ENCODE assay signal across 9 cellular contexts in genomic region chr5:150263801-150264621, GRCh38. TPM values are rescaled to one million over a fixed set of nuclear protein-coding genes. Genes with fewer than 3 reads are reported as not detected.
A peak's percentile ranks its signal among the peaks of the same experiment; 100 is the strongest.
DNase-seq lines count a peak whose midpoint lies in the region; ATAC-seq, FAIRE-seq and TF ChIP-seq lines count a peak whose summit lies in the region.
"Had no signal": no experiment of that assay in that cellular context is flagged by ENCODE, and none has a peak within 500 bp of the region (broad histone marks: within the 10 kb centered on the region; RNA-seq: fewer than 3 reads in every experiment).

No MANE protein-coding gene starts in this region.

- peak overlapping the region in 1 of 2 experiments; percentile 60; a peak in 1 of 4 replicates for H3K9ac ChIP-seq in K562 (ENCODE audit: insufficient read depth in 1 of 2, low read depth in 2 of 2, low read length in 2 of 2)

- POLR2A ChIA-PET in K562 (lab: Yijun Ruan, JAX), result no interaction called here

- BruUV-seq in K562 (replicated peaks; lab: Mats Ljungman, UMichigan), result no TSS peak

- in situ Hi-C loops in K562 (cut with MboI), result no loop called here

- H3K4me1 ChIP-seq in K562 (replicated peaks in 1 of 2; ENCODE audit: control insufficient read depth in 2 of 2, insufficient read depth in 2 of 2, low read length in 2 of 2) (peaks cover 0 to 8% of the 10 kb centered on the region in 2 experiments; a peak in 2 of 5 replicates), left lung (peaks cover 0 to 10% of the 10 kb centered on the region in 2 donors)

- no peak for FAIRE-seq in K562 (lab: Jason Lieb, UNC)

- TF ChIP-seq CTCF in K562 (IDR thresholded peaks at IDR 0.05 in 2 of 3, conservative IDR thresholded peaks at IDR 0.05 in 1 of 3; ENCODE audit: insufficient read depth in 2 of 3, low read depth in 1 of 3, low read length in 3 of 3), result no peak
- no peak for TF ChIP-seq CTCF in left lung (IDR thresholded peaks at IDR 0.05)

- no peak overlapping the region for H3K4me3 ChIP-seq in K562
- no peak overlapping the region for H3K4me3 ChIP-seq in left lung

- no peak for TF ChIP-seq POLR2A in K562 (conservative IDR thresholded peaks at IDR 0.05)

- H3K27me3 ChIP-seq in K562 (ENCODE audit: control insufficient read depth in 2 of 2, insufficient read depth in 2 of 2, low read length in 2 of 2) (peaks cover 25 to 49% of the 10 kb centered on the region in 2 experiments), left lung (no peaks in the 10 kb centered on the region)

- CTCF ChIA-PET in K562 (lab: Yijun Ruan, JAX; ENCODE audit: low intra/inter-chr PET ratio), result no interaction called here

- no peaks in the 10 kb centered on the region for H4K20me1 ChIP-seq in K562 (replicated peaks; ENCODE audit: control insufficient read depth, insufficient read depth, low read length)

- DNase-seq in AG08395 (ENCODE audit: low spot score), result peak; percentile 92
- DNase-seq in LoVo (ENCODE audit: low spot score), result peak; percentile 63
- DNase-seq in K562 (ENCODE audit: extremely low read depth in 1 of 4, low spot score in 3 of 4), result peak in 1 of 4 experiments; percentile 32
- peak in 1 of 2 donors; percentile 75 for DNase-seq in left lung
- DNase-seq in NCI-H1048 (lab: John Stamatoyannopoulos, UW), result no peak
- no peak for DNase-seq in DMS79 treated with DMSO at 0.1 percent for 48 hours (lab: John Stamatoyannopoulos, UW)
- DNase-seq in DMS114 treated with DMSO at 0.1 percent for 48 hours (lab: John Stamatoyannopoulos, UW; ENCODE audit: unreplicated experiment), result no peak
- DNase-seq in activated naive CD4-positive, alpha-beta T cell treated with Interleukin-2 at 50 U/mL for 16 hours, result no peak
- DNase-seq: activated naive CD8-positive, alpha-beta T cell treated with anti-CD3 and anti-CD28 coated beads, Interleukin-2, amount 10 ng/mL, durations not matched to agents 7 days and 5 days had no signal

- H3K27ac ChIP-seq in K562 (ENCODE audit: extremely low read depth, low read depth, low read length) (no peak overlapping the region), left lung (no peak overlapping the region)

- TF ChIP-seq RAD21 in K562 (CRISPR knock-in tag; conservative IDR thresholded peaks at IDR 0.05 in 1 of 2, IDR thresholded peaks at IDR 0.05 in 1 of 2), result no peak

- no peaks in the 10 kb centered on the region for H3K9me3 ChIP-seq in K562 (replicated peaks; ENCODE audit: control insufficient read depth, insufficient read depth, low read depth, low read length)
- no peaks in the 10 kb centered on the region for H3K9me3 ChIP-seq in left lung

- H2AFZ ChIP-seq in K562 (ENCODE audit: low read depth, low read length), result no peak overlapping the region

- TF ChIP-seq EP300 in K562 (IDR thresholded peaks at IDR 0.05; ENCODE audit: low read length), result no peak

- peaks cover 3% of the 10 kb centered on the region for H3K9me1 ChIP-seq in K562 (ENCODE audit: control insufficient read depth, insufficient read depth, low read length)

- intact Hi-C loops in K562 (cut with micrococcal nuclease) (no loop called here), left lung (cut with DNase I) (loop anchor here in 1 of 2 donors (10.0 kb wide), 1 partner anchor 171 kb away; no protein-coding TSS in a partner anchor)

- WGBS in K562 (ENCODE audit: insufficient coverage, low coverage, missing lambda C conversion rate), result 21% methylated on average over 11 of the region's 11 CpGs

- no peaks in the 10 kb centered on the region for H3K36me3 ChIP-seq in K562 (ENCODE audit: control insufficient read depth, insufficient read depth, low read length)
- H3K36me3 ChIP-seq in left lung, result no peaks in the 10 kb centered on the region

- no peaks in the 10 kb centered on the region for H3K79me2 ChIP-seq in K562 (ENCODE audit: control insufficient read depth, insufficient read depth, low read length)

- ATAC-seq in K562, result peak; percentile 39; the same call in 2 of the 3 replicates
- ATAC-seq in left lung, result peak; percentile 80

- no peak overlapping the region for H3K4me2 ChIP-seq in K562 (ENCODE audit: insufficient read depth, low read length)

TF ChIP-seq in K562, 482 proteins besides CTCF, POLR2A, EP300 and RAD21 (continues in another document):
- TF ChIP-seq VEZF1 (CRISPR knock-in tag; IDR thresholded peaks at IDR 0.05) (peak; percentile 70), KDM1A (IDR thresholded peaks at IDR 0.05) (0 out of 4 replicates have a peak, but pooled peaks of 1 of the 2 experiments have one; percentile 13), ZFP36 (IDR thresholded peaks at IDR 0.05; ENCODE audit: low read depth, low read length, partially characterized antibody) (peak; percentile 64), ZNF280B (CRISPR knock-in tag; IDR thresholded peaks at IDR 0.05) (no peak), CEBPB (tag; IDR thresholded peaks at IDR 0.05) (peak; percentile 58; the same call in 1 of the 2 replicates)

RNA-seq across cellular contexts. Expression of gene CAMK2A, which starts 25.6 kb away (rescaled TPM):
- 0.19 TPM in 1 of 2 replicates, not detected in the other for total RNA-seq in K562 (2011; cell fraction: chromatin; rRNA removed; ENCODE audit: low replicate concordance)
- total RNA-seq in K562 (2011; cell fraction: nucleolus; rRNA removed), result 0.17 TPM in 1 of 2 replicates, not detected in the other
- 0.07 TPM in 1 of 2 replicates, not detected in the other for total RNA-seq in K562 (2011; cell fraction: nucleoplasm; rRNA removed)
- total RNA-seq in K562 (2014; rRNA removed) (0.18 TPM in 1 of 2 replicates, not detected in the other), K562 (2014; rRNA removed; fragmentation: Illumina TruSeq; extraction: Trizol) (not detected in 2 replicates), K562 (2015; rRNA removed; fragmentation: Illumina TruSeq; extraction: Trizol) (0.04 TPM in 2 replicates), K562 (2021) (0.13 TPM in 1 of 2 replicates, not detected in the other), left lung (1 to 10 TPM in 1 of 2 donors, under 1 TPM in 1; 0.64 to 1.2 TPM)
- polyA plus RNA-seq in K562 (2011; rRNA removed) (not detected in 2 replicates), K562 (2014; fragmentation: Illumina TruSeq; extraction: Trizol) (0.10 TPM in 1 of 2 replicates, not detected in the other), K562 (2014; fragmentation: Nextera tagmentation; extraction: Ambion mirVana) (not detected), K562 (2014; rRNA removed) (0.01 and 0.28 TPM in 2 replicates)
- polyA plus RNA-seq in K562 (2011; cell fraction: cytosol; rRNA removed), result not detected in 2 replicates
- 0.11 TPM in 2 replicates for polyA plus RNA-seq in K562 (2011; cell fraction: nucleus; rRNA removed)
- 0.05 and 0.24 TPM in 2 replicates for polyA plus RNA-seq in K562 (2012)
- polyA minus RNA-seq in K562 (2011; rRNA and poly(A)+ RNA removed), result not detected in 2 replicates
- polyA minus RNA-seq in K562 (2011; cell fraction: cytosol; rRNA and poly(A)+ RNA removed), result not detected in 2 replicates
- polyA minus RNA-seq in K562 (2011; cell fraction: nucleus; rRNA and poly(A)+ RNA removed), result 0.22 TPM in 1 of 2 replicates, not detected in the other
- total RNA-seq: activated naive CD8-positive, alpha-beta T cell treated with anti-CD3 and anti-CD28 coated beads, Interleukin-2, amount 10 ng/mL, durations not matched to agents 7 days and 5 days had no signal

RNA-seq across cellular contexts. Expression of gene ARSI, which starts 38.7 kb away (rescaled TPM):
- not detected in 2 replicates for total RNA-seq in K562 (2011; cell fraction: chromatin; rRNA removed; ENCODE audit: low replicate concordance)
- total RNA-seq in K562 (2011; cell fraction: nucleolus; rRNA removed), result 0.26 TPM in 1 of 2 replicates, not detected in the other
- not detected in 2 replicates for total RNA-seq in K562 (2011; cell fraction: nucleoplasm; rRNA removed)
- 0.12 TPM in 1 of 2 replicates, not detected in the other for total RNA-seq in K562 (2014; rRNA removed)
- not detected in 2 replicates for total RNA-seq in K562 (2014; rRNA removed; fragmentation: Illumina TruSeq; extraction: Trizol)
- not detected in 2 replicates for total RNA-seq in K562 (2015; rRNA removed; fragmentation: Illumina TruSeq; extraction: Trizol)
- 0.04 TPM in 2 replicates for total RNA-seq in K562 (2021)
- 0.07 TPM in 1 of 2 replicates, not detected in the other for polyA plus RNA-seq in K562 (2011; rRNA removed)
- 0.16 TPM in 1 of 2 replicates, not detected in the other for polyA plus RNA-seq in K562 (2011; cell fraction: cytosol; rRNA removed)
- polyA plus RNA-seq in K562 (2011; cell fraction: nucleus; rRNA removed), result not detected in 2 replicates
- 0.08 TPM in 1 of 2 replicates, not detected in the other for polyA plus RNA-seq in K562 (2012)
- not detected in 2 replicates for polyA plus RNA-seq in K562 (2014; fragmentation: Illumina TruSeq; extraction: Trizol)
- polyA plus RNA-seq in K562 (2014; fragmentation: Nextera tagmentation; extraction: Ambion mirVana), result not detected
- not detected in 2 replicates for polyA plus RNA-seq in K562 (2014; rRNA removed)
- not detected in 2 replicates for polyA minus RNA-seq in K562 (2011; rRNA and poly(A)+ RNA removed)
- polyA minus RNA-seq in K562 (2011; cell fraction: cytosol; rRNA and poly(A)+ RNA removed), result not detected in 2 replicates
- polyA minus RNA-seq in K562 (2011; cell fraction: nucleus; rRNA and poly(A)+ RNA removed), result not detected in 2 replicates
- 1 to 10 TPM; 6.6 to 7.5 TPM for total RNA-seq in left lung
- total RNA-seq: activated naive CD8-positive, alpha-beta T cell treated with anti-CD3 and anti-CD28 coated beads, Interleukin-2, amount 10 ng/mL, durations not matched to agents 7 days and 5 days had no signal

Comparison
In these comparisons a context has a peak if more than half of its experiments do, and no peak if none do; other contexts are left out.
1. DNase-seq: peak in AG08395 (single experiment) and LoVo (single experiment); none in NCI-H1048 (single experiment), DMS79 treated with DMSO at 0.1 percent for 48 hours (single experiment), DMS114 treated with DMSO at 0.1 percent for 48 hours (single experiment) and activated naive CD4-positive, alpha-beta T cell treated with Interleukin-2 at 50 U/mL for 16 hours (single experiment).
2. RNA of gene ARSI, which starts 38.7 kb away (total RNA-seq): 6.6 to 7.5 TPM in left lung; 0.04 to 0.26 TPM in K562; every median in the first group is over 4 times any median in the second.